In the genomic region with DNA sequence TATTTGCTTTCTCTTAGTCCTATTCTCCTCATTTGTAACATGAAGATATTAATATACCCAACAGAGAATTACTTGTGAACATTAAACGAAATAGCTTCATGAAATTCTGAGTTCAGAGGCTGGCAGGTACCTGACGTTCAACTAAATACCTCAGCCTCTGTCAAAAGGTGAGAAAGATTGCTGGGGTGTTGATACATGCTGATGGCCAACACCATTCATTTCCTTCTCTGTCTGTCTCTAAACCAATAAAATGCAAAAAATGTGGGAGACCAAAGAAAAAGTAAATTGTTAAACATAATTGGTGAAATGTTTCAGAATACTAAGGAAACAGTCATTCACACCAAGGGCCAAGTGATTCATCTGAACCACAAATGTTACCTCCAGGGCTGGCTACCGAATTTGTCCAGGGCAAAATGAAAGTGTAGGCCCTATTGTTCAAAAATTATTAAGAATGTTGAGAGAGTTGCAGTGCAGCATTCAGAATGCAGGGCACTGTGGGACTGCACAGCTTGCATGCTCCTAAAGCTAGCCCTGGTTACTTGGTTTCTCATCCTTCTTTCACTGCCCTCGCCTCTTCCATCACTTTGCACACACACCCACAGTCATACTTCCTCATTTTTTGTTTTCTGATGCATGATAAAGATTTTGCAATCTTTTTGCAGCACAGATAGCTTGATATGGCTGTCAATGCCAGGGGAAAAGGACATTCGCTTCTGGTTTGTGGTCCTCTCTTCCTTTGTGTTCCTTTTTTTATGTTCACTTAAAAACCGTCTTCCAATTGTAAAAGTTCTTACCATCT, we compare ENCODE assay signal across 12 cellular contexts.
DNase-seq lines count a peak whose midpoint lies in the region; ATAC-seq and TF ChIP-seq lines count a peak whose summit lies in the region.
"Had no signal": no experiment of that assay in that cellular context is flagged by ENCODE, and none has a peak within 500 bp of the region (broad histone marks: within the 10 kb centered on the region; RNA-seq: fewer than 3 reads in every experiment).

No MANE protein-coding gene starts in this region.

- DNase-seq in MCF 10A (ENCODE audit: unreplicated experiment) (peak; percentile 67), breast epithelium (ENCODE audit: low spot score in 2 of 2) (no peak), NOMO-1 (lab: John Stamatoyannopoulos, UW; ENCODE audit: unreplicated experiment in 2 of 2) (peak; percentile 90 to 93), choroid plexus epithelial cell (ENCODE audit: low read depth) (peak; percentile 50), BE2C (no peak), neuronal stem cell (ENCODE audit: low spot score) (no peak)
- DNase-seq: 8988T; activated CD8-positive, alpha-beta memory T cell treated with anti-CD3 and anti-CD28 coated beads, Interleukin-2, amount 50 U/mL, for 48 hours; NCI-H1930 had no signal

- no peak overlapping the region for H3K4me3 Mint-ChIP-seq in MCF 10A (ENCODE audit: unreplicated experiment)

- H3K36me3 Mint-ChIP-seq in MCF 10A (ENCODE audit: insufficient read depth, unreplicated experiment), result no peaks in the 10 kb centered on the region

- no peak for TF ChIP-seq CTCF in MCF 10A (IDR thresholded peaks at IDR 0.05; ENCODE audit: unreplicated experiment)
- no peak for TF ChIP-seq CTCF in breast epithelium (IDR thresholded peaks at IDR 0.05)
- TF ChIP-seq CTCF in choroid plexus epithelial cell (conservative IDR thresholded peaks at IDR 0.05; ENCODE audit: low read depth, low read length), result no peak
- no peak for TF ChIP-seq CTCF in BE2C (IDR thresholded peaks at IDR 0.05; ENCODE audit: low read depth, low read length)

- H2BK12ac ChIP-seq in neuronal stem cell (ENCODE audit: low read length), result no peak overlapping the region

- H3K14ac ChIP-seq in neuronal stem cell (ENCODE audit: low read length), result no peak overlapping the region

- H3K4ac ChIP-seq in neuronal stem cell (ENCODE audit: low read length), result no peak overlapping the region

- H3K36me3 ChIP-seq in breast epithelium, result no peaks in the 10 kb centered on the region
- H3K36me3 ChIP-seq in BE2C, result no peaks in the 10 kb centered on the region
- no peaks in the 10 kb centered on the region for H3K36me3 ChIP-seq in neuronal stem cell (replicated peaks in 1 of 2; ENCODE audit: control insufficient read depth in 2 of 2, insufficient read depth in 2 of 2, low read length in 2 of 2)

- H3K18ac ChIP-seq in neuronal stem cell (ENCODE audit: low read length), result no peak overlapping the region

- peaks cover 15% of the 10 kb centered on the region for H3K4me1 Mint-ChIP-seq in MCF 10A (ENCODE audit: insufficient read depth, unreplicated experiment)

- H3K27ac ChIP-seq in breast epithelium (no peak overlapping the region), neuronal stem cell (replicated peaks; ENCODE audit: low read length) (no peak overlapping the region)
- H3K27ac ChIP-seq: SK-N-MC had no signal

- peaks cover 1% of the 10 kb centered on the region for H3K79me1 ChIP-seq in neuronal stem cell (ENCODE audit: low read depth, low read length)

- no TSS peak for BruUV-seq in MCF 10A (replicated peaks; lab: Mats Ljungman, UMichigan)

- intact Hi-C loops in MCF 10A (cut with micrococcal nuclease) (no loop called here), breast epithelium (cut with DNase I; ENCODE audit: low total_unique reads) (no loop called here)

- H3K23ac ChIP-seq in neuronal stem cell (ENCODE audit: low read depth, low read length, poor library complexity), result no peak overlapping the region

- H2BK120ac ChIP-seq in neuronal stem cell (ENCODE audit: low read depth, low read length), result no peak overlapping the region

- H2BK5ac ChIP-seq in neuronal stem cell (ENCODE audit: low read length), result no peak overlapping the region

- H3K27ac Mint-ChIP-seq in MCF 10A (ENCODE audit: low read depth, unreplicated experiment), result peak overlapping the region; percentile 1

- H3K9me3 Mint-ChIP-seq in MCF 10A (ENCODE audit: unreplicated experiment), result no peaks in the 10 kb centered on the region

- H2AK5ac ChIP-seq in neuronal stem cell (ENCODE audit: low read depth, low read length), result no peak overlapping the region

- no peak overlapping the region for H3K4me2 ChIP-seq in neuronal stem cell (ENCODE audit: insufficient read depth, low read length, poor library complexity, severe bottlenecking)

- no peak for ATAC-seq in GM19455 (IDR thresholded peaks at IDR 0.05; ENCODE audit: unreplicated experiment)
- no peak for ATAC-seq in HG02763 (IDR thresholded peaks at IDR 0.05; ENCODE audit: unreplicated experiment)

- no peaks in the 10 kb centered on the region for H3K9me3 ChIP-seq in breast epithelium
- H3K9me3 ChIP-seq in BE2C, result no peaks in the 10 kb centered on the region; the same call in 1 of the 2 replicates
- H3K9me3 ChIP-seq in neuronal stem cell (replicated peaks in 1 of 2; ENCODE audit: control insufficient read depth in 2 of 2, insufficient read depth in 1 of 2, low read depth in 1 of 2, low read length in 2 of 2), result no peaks in the 10 kb centered on the region

- WGBS in neuronal stem cell (ENCODE audit: extremely low coverage in 2 of 2, insufficient read length in 2 of 2, insufficient replicate concordance in 1 of 2), 2 donors, result no CpG with 5 or more reads among the region's 6 CpGs

- H4K91ac ChIP-seq in neuronal stem cell (ENCODE audit: low read depth, low read length, poor library complexity), result no peak overlapping the region

- H2AFZ ChIP-seq in neuronal stem cell (ENCODE audit: low read length), result no peak overlapping the region

- H3K4me1 ChIP-seq in breast epithelium (no peaks in the 10 kb centered on the region), BE2C (peaks cover 10% of the 10 kb centered on the region), neuronal stem cell (ENCODE audit: control insufficient read depth in 2 of 2, insufficient read depth in 1 of 2, low read depth in 1 of 2, low read length in 2 of 2) (no peaks in the 10 kb centered on the region)

- TF ChIP-seq POLR2A in breast epithelium (IDR thresholded peaks at IDR 0.05), result no peak

- H3K9ac ChIP-seq in neuronal stem cell (ENCODE audit: low read depth, low read length, poor library complexity), result no peak overlapping the region

- no peaks in the 10 kb centered on the region for H3K27me3 Mint-ChIP-seq in MCF 10A (ENCODE audit: insufficient read depth, unreplicated experiment)

- H3K27me3 ChIP-seq in breast epithelium, result no peaks in the 10 kb centered on the region
- H3K27me3 ChIP-seq in BE2C, result no peaks in the 10 kb centered on the region
- peaks cover 0 to 3% (median 0%) of the 10 kb centered on the region in 3 experiments for H3K27me3 ChIP-seq in neuronal stem cell (ENCODE audit: control insufficient read depth in 3 of 3, insufficient read depth in 3 of 3, low read depth in 1 of 3, low read length in 3 of 3)

- no peak overlapping the region for H2BK15ac ChIP-seq in neuronal stem cell (ENCODE audit: low read length)

- H3K4me3 ChIP-seq in breast epithelium (no peak overlapping the region), choroid plexus epithelial cell (ENCODE audit: low read depth, low read length) (no peak overlapping the region), BE2C (ENCODE audit: low read depth, low read length) (no peak overlapping the region), neuronal stem cell (ENCODE audit: low read length in 2 of 2) (no peak overlapping the region)
- H3K4me3 ChIP-seq: SK-N-MC had no signal

- POLR2A ChIA-PET in MCF 10A (lab: Yijun Ruan, JAX), result interaction anchor here (0.5 to 1.0 kb wide), 5 partner anchors 9 to 308 kb away, joined by 3 to 4 read pairs (median 3); no protein-coding TSS in a partner anchor

- CTCF ChIA-PET in MCF 10A (lab: Yijun Ruan, JAX), result interaction anchor here (0.7 to 1.1 kb wide), 2 partner anchors 14 to 15 kb away, joined by 3 read pairs; no protein-coding TSS in a partner anchor

- H4K8ac ChIP-seq in neuronal stem cell (ENCODE audit: low read depth, low read length), result no peak overlapping the region

Comparison
In these comparisons a context has a peak if more than half of its experiments do, and no peak if none do; other contexts are left out.
1. DNase-seq: peak in MCF 10A (single experiment), NOMO-1 (2 of 2) and choroid plexus epithelial cell (single experiment); none in breast epithelium (0 of 2), BE2C (single experiment) and neuronal stem cell (single experiment).